Comparison of ENCODE assay signal across 9 cellular contexts in the genomic region with DNA sequence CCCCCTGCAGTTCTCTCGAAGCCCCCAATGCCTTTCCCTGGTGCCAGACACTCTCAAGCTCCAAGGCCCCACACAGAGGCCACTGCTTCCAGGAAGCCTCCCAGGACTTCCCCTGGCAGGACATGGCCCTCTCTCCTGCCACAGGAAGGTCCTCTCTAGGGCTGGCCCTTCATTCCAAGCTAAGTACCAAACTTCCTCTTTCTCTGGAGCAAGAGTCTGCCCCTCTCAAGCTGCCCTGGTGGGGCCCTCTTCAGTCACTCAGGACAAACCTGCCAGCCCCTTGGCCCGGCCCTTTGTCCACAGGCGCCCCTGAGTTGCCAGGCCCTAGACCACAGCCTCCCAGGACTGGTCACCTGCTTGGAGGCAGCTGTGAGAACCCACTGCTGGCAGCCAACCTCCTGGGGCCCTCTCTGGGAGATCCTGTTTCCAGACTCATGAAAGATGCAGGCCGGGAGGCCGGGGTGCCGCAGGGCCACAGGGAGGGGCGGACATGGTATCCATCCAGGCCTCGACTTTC. TPM values are rescaled to one million over a fixed set of nuclear protein-coding genes. Genes with fewer than 3 reads are reported as not detected.
A peak's percentile ranks its signal among the peaks of the same experiment; 100 is the strongest.
DNase-seq lines count a peak whose midpoint lies in the region; ATAC-seq and TF ChIP-seq lines count a peak whose summit lies in the region.
"Had no signal": no experiment of that assay in that cellular context is flagged by ENCODE, and none has a peak within 500 bp of the region (broad histone marks: within the 10 kb centered on the region; RNA-seq: fewer than 3 reads in every experiment).

No MANE protein-coding gene starts in this region.

- DNase-seq in activated CD4-positive, alpha-beta T cell treated with anti-CD3 and anti-CD28 coated beads, Interleukin-2, amount 10 ng/mL, durations not matched to agents 7 days and 5 days, result no peak
- DNase-seq in activated CD4-positive, alpha-beta T cell treated with anti-CD3 and anti-CD28 coated beads, Interleukin-2, amount 50 U/mL, for 1 hour, result no peak
- DNase-seq in mammary epithelial cell (no peak), lower lobe of right lung (peak; percentile 77), thyroid gland (peak; percentile 65 to 71), GM10266 (ENCODE audit: extremely low spot score) (no peak), activated gamma-delta T cell treated with Interleukin-2 at 50 U/mL for 16 hours (no peak)

- POLR2A ChIA-PET in activated CD4-positive, alpha-beta T cell treated with anti-CD3 and anti-CD28 coated beads, Interleukin-2, amount 10 ng/mL, durations not matched to agents 7 days and 5 days (lab: Charles Lee), result no interaction called here

- H3K27me3 ChIP-seq in mammary epithelial cell (ENCODE audit: insufficient read depth, low read length) (no peaks in the 10 kb centered on the region), lower lobe of right lung (ENCODE audit: low read depth) (no peaks in the 10 kb centered on the region), thyroid gland (no peaks in the 10 kb centered on the region)

- no TSS peak for BruUV-seq in mammary epithelial cell (replicated peaks; lab: Mats Ljungman, UMichigan)

- no peaks in the 10 kb centered on the region for H3K9me3 Mint-ChIP-seq in activated CD4-positive, alpha-beta T cell treated with anti-CD3 and anti-CD28 coated beads, Interleukin-2, amount 10 ng/mL, durations not matched to agents 7 days and 5 days

- H3K36me3 Mint-ChIP-seq in activated CD4-positive, alpha-beta T cell treated with anti-CD3 and anti-CD28 coated beads, Interleukin-2, amount 10 ng/mL, durations not matched to agents 7 days and 5 days (ENCODE audit: low read depth), result peaks cover 16% of the 10 kb centered on the region

- ATAC-seq in lower lobe of right lung (peak; percentile 53 to 58), GM21619 (IDR thresholded peaks at IDR 0.05; ENCODE audit: unreplicated experiment) (no peak)

- H3K4me3 Mint-ChIP-seq in activated CD4-positive, alpha-beta T cell treated with anti-CD3 and anti-CD28 coated beads, Interleukin-2, amount 10 ng/mL, durations not matched to agents 7 days and 5 days, result no peak overlapping the region

- H3K36me3 ChIP-seq in mammary epithelial cell (ENCODE audit: insufficient read depth, low read length) (peaks cover 8% of the 10 kb centered on the region), lower lobe of right lung (peaks cover 36% of the 10 kb centered on the region), thyroid gland (peaks cover 17% of the 10 kb centered on the region in 2 donors)

- TF ChIP-seq CTCF in mammary epithelial cell (conservative IDR thresholded peaks at IDR 0.05 in 1 of 2, IDR thresholded peaks at IDR 0.05 in 1 of 2; ENCODE audit: extremely low read depth in 1 of 2, insufficient read depth in 1 of 2, low read depth in 1 of 2, low read length in 2 of 2) (no peak), lower lobe of right lung (IDR thresholded peaks at IDR 0.05) (no peak), thyroid gland (IDR thresholded peaks at IDR 0.05) (no peak), GM10266 (IDR thresholded peaks at IDR 0.05; ENCODE audit: control insufficient read depth, insufficient read depth, low read depth, missing control alignments) (no peak)

- peaks cover 55% of the 10 kb centered on the region for H3K79me2 ChIP-seq in mammary epithelial cell (ENCODE audit: insufficient read depth, low read length)

- peaks cover 60% of the 10 kb centered on the region for H3K4me1 Mint-ChIP-seq in activated CD4-positive, alpha-beta T cell treated with anti-CD3 and anti-CD28 coated beads, Interleukin-2, amount 10 ng/mL, durations not matched to agents 7 days and 5 days

- H2AFZ ChIP-seq in mammary epithelial cell (ENCODE audit: low read depth, low read length), result no peak overlapping the region

- H3K4me3 ChIP-seq in mammary epithelial cell (replicated peaks in 1 of 3; ENCODE audit: insufficient read depth in 1 of 3, low read depth in 2 of 3, low read length in 3 of 3), result no peak overlapping the region
- H3K4me3 ChIP-seq in lower lobe of right lung, result no peak overlapping the region
- H3K4me3 ChIP-seq in thyroid gland (replicated peaks in 1 of 3), result no peak overlapping the region

- peak overlapping the region; percentile 94 for H3K27ac Mint-ChIP-seq in activated CD4-positive, alpha-beta T cell treated with anti-CD3 and anti-CD28 coated beads, Interleukin-2, amount 10 ng/mL, durations not matched to agents 7 days and 5 days

- H3K9ac ChIP-seq in mammary epithelial cell (ENCODE audit: insufficient read depth, low read length), result no peak overlapping the region

- 55% methylated on average over 8 of the region's 8 CpGs for WGBS in mammary epithelial cell (ENCODE audit: low coverage, missing lambda C conversion rate)
- WGBS in thyroid gland, 2 donors, result 36 to 58% methylated on average over 3 to 8 of the region's 8 CpGs

- H4K20me1 ChIP-seq in mammary epithelial cell (ENCODE audit: insufficient read depth, low read length), result no peaks in the 10 kb centered on the region

- dilution Hi-C loops in mammary epithelial cell (cut with HindIII; ENCODE audit: low sequenced_read_pairs), result no loop called here

- in situ Hi-C loops in mammary epithelial cell (cut with MboI; ENCODE audit: low sequenced_read_pairs in 2 of 2), result no loop called here

- H3K27me3 Mint-ChIP-seq in activated CD4-positive, alpha-beta T cell treated with anti-CD3 and anti-CD28 coated beads, Interleukin-2, amount 10 ng/mL, durations not matched to agents 7 days and 5 days, result no peaks in the 10 kb centered on the region

- intact Hi-C loops in mammary epithelial cell (cut with micrococcal nuclease) (no loop called here), lower lobe of right lung (cut with DNase I) (no loop called here), thyroid gland (cut with DNase I) (no loop called here)

- TF ChIP-seq POLR2A in thyroid gland (IDR thresholded peaks at IDR 0.05), result no peak

- no peaks in the 10 kb centered on the region for H3K9me3 ChIP-seq in mammary epithelial cell (replicated peaks; ENCODE audit: insufficient read depth, low read length)
- no peaks in the 10 kb centered on the region for H3K9me3 ChIP-seq in lower lobe of right lung
- no peaks in the 10 kb centered on the region for H3K9me3 ChIP-seq in thyroid gland

- peak overlapping the region; percentile 55 for H3K4me2 ChIP-seq in mammary epithelial cell (ENCODE audit: insufficient read depth, low read depth, low read length)

- CTCF ChIA-PET in activated CD4-positive, alpha-beta T cell treated with anti-CD3 and anti-CD28 coated beads, Interleukin-2, amount 10 ng/mL, durations not matched to agents 7 days and 5 days (lab: Charles Lee), result interaction anchor here (0.5 to 1.4 kb wide), 7 partner anchors 9 to 727 kb away, joined by 3 to 8 read pairs (median 3); no protein-coding TSS in a partner anchor
- CTCF ChIA-PET in mammary epithelial cell (lab: Charles Lee; ENCODE audit: low non-redundant PET), result no interaction called here

- H3K4me1 ChIP-seq in mammary epithelial cell (ENCODE audit: insufficient read depth, low read length) (peaks cover 23% of the 10 kb centered on the region), lower lobe of right lung (peaks cover 65% of the 10 kb centered on the region), thyroid gland (peaks cover 60 to 74% of the 10 kb centered on the region in 2 donors)

- H3K27ac ChIP-seq in mammary epithelial cell (ENCODE audit: insufficient read depth, low read depth, low read length) (no peak overlapping the region), lower lobe of right lung (peak overlapping the region; percentile 67), thyroid gland (peak overlapping the region; percentile 70 to 96 (median 71))

RNA-seq across cellular contexts. Expression of a gene that starts 6.6 kb away (rescaled TPM):
- total RNA-seq in activated CD4-positive, alpha-beta T cell treated with anti-CD3 and anti-CD28 coated beads, Interleukin-2, amount 10 ng/mL, durations not matched to agents 7 days and 5 days, result 10 to 100 TPM; 29.5 to 29.9 TPM
- total RNA-seq in mammary epithelial cell (10 to 100 TPM; 50.2 to 92.2 TPM), lower lobe of right lung (46.6 TPM), thyroid gland (100 to 1,000 TPM in 2 of 4 donors, 10 to 100 TPM in 2; 82.9 to 168 (median 121) TPM)
- 48.5 TPM for polyA plus RNA-seq in mammary epithelial cell
- 69.2 TPM for polyA minus RNA-seq in mammary epithelial cell

RNA-seq across cellular contexts. Expression of a gene that starts 31.4 kb away (rescaled TPM):
- total RNA-seq in activated CD4-positive, alpha-beta T cell treated with anti-CD3 and anti-CD28 coated beads, Interleukin-2, amount 10 ng/mL, durations not matched to agents 7 days and 5 days, result 10 to 100 TPM; 40.3 to 42.6 TPM
- total RNA-seq in mammary epithelial cell (10 to 100 TPM; 56.1 to 68.8 TPM), lower lobe of right lung (25.6 TPM), thyroid gland (10 to 100 TPM; 37.0 to 61.8 (median 49.1) TPM)
- 77.6 TPM for polyA plus RNA-seq in mammary epithelial cell
- polyA minus RNA-seq in mammary epithelial cell, result 10.8 TPM

RNA-seq across cellular contexts. Expression of a gene that starts 56.5 kb away (rescaled TPM):
- not detected for total RNA-seq in activated CD4-positive, alpha-beta T cell treated with anti-CD3 and anti-CD28 coated beads, Interleukin-2, amount 10 ng/mL, durations not matched to agents 7 days and 5 days
- total RNA-seq in mammary epithelial cell (10 to 100 TPM in 1 of 2 donors, under 1 TPM in 1; 0.49 to 12.8 TPM), lower lobe of right lung (7.7 TPM), thyroid gland (1 to 10 TPM in 3 of 4 donors, under 1 TPM in 1; 0.94 to 8.5 (median 8.1) TPM)
- polyA plus RNA-seq in mammary epithelial cell, result 0.01 TPM
- not detected for polyA minus RNA-seq in mammary epithelial cell
- polyA plus RNA-seq: AG04450 had no signal

Comparison
In these comparisons a context has a peak if more than half of its experiments do, and no peak if none do; other contexts are left out.
1. DNase-seq: peak in lower lobe of right lung (single experiment) and thyroid gland (2 of 2); none in activated CD4-positive, alpha-beta T cell treated with anti-CD3 and anti-CD28 coated beads, Interleukin-2, amount 10 ng/mL, durations not matched to agents 7 days and 5 days (single experiment), activated CD4-positive, alpha-beta T cell treated with anti-CD3 and anti-CD28 coated beads, Interleukin-2, amount 50 U/mL, for 1 hour (single experiment), mammary epithelial cell (single experiment), GM10266 (single experiment) and activated gamma-delta T cell treated with Interleukin-2 at 50 U/mL for 16 hours (single experiment).